In the genomic region with DNA sequence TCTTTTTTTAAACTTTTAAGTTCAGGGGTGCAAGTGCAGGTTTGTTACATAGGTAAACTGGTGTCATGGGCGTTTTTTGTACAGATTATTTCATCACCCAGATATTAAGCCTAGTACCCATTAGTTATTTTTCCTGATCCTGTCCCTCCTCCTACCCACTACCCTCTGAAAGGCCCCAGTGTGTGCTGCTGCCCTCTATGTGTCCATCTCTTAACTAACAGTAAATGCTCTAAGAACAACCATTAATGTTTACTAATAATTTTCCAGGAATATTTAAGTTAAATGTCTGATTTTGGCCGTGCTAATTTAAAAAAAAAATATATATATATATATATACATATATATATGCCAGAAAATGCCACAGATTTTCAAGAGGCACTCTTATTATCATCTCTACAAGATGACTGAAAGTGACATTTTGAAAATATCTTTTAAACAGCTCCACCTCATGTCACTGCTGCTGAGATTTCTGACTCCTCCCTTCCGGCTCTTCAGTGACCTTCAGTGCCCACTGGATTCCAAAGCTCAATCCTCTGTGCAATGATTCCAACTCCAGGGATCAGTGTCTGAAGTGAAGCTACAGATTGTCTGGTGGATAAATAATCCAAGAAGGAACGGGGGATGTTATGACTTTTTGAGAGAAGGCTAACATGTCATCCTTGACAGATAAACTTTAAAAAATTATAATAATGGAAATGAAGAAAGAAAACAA, we compare ENCODE assay signal across 16 cellular contexts.
"Had no signal": no experiment of that assay in that cellular context is flagged by ENCODE, and none has a peak within 500 bp of the region (broad histone marks: within the 10 kb centered on the region; RNA-seq: fewer than 3 reads in every experiment).

No MANE protein-coding gene starts in this region.

- H3K27ac ChIP-seq: lower lobe of right lung, suprapubic skin, upper lobe of right lung had no signal

- H3K36me3 ChIP-seq: lower lobe of right lung, right lobe of liver, suprapubic skin, upper lobe of right lung had no signal

- H3K9me3 ChIP-seq: lower lobe of right lung, right lobe of liver, suprapubic skin, upper lobe of right lung had no signal

- ATAC-seq: activated CD4-positive, CD25-positive, alpha-beta regulatory T cell treated with anti-CD3 and anti-CD28 coated beads, Interleukin-2, amount 50 U/mL, for 24 hours; lower lobe of right lung; stimulated activated naive CD8-positive, alpha-beta T cell treated with anti-CD3 and anti-CD28 coated beads, Interleukin-15, Interleukin-2, amounts not matched to agents 100 U/mL and 50 U/mL, for 24 hours; T-helper 17 cell; upper lobe of right lung had no signal

- H3K27me3 ChIP-seq: right lobe of liver, suprapubic skin, upper lobe of right lung had no signal

- H3K4me3 ChIP-seq: lower lobe of right lung, suprapubic skin, upper lobe of right lung had no signal

- DNase-seq: activated effector memory CD4-positive, alpha-beta T cell treated with Interleukin-2 at 50 U/mL for 16 hours; amniotic stem cell; dermis blood vessel endothelial cell; lower lobe of right lung; naive B cell; right lobe of liver; stimulated activated CD4-positive, alpha-beta T cell treated with anti-CD3 and anti-CD28 coated beads, Interleukin-12 subunit alpha, Interleukin-12 subunit beta, amount 100 ng/mL, for 4 hours; stimulated activated CD4-positive, alpha-beta T cell treated with anti-CD3 and anti-CD28 coated beads, Interleukin-2, amount 100 ng/mL, for 48 hours; stimulated activated CD8-positive, alpha-beta memory T cell treated with anti-CD3 and anti-CD28 coated beads, Interleukin-4, amount 100 ng/mL, for 48 hours; stimulated activated naive CD8-positive, alpha-beta T cell treated with anti-CD3 and anti-CD28 coated beads, Interleukin-15, Interleukin-2, amounts not matched to agents 100 U/mL and 50 U/mL, for 24 hours; T-helper 17 cell; upper lobe of right lung had no signal

- FAIRE-seq: islet of Langerhans, TTC549 had no signal

- H3K4me1 ChIP-seq: lower lobe of right lung, suprapubic skin, upper lobe of right lung had no signal
